Comparison of ENCODE assay signal across 1 cellular context in the genomic region with DNA sequence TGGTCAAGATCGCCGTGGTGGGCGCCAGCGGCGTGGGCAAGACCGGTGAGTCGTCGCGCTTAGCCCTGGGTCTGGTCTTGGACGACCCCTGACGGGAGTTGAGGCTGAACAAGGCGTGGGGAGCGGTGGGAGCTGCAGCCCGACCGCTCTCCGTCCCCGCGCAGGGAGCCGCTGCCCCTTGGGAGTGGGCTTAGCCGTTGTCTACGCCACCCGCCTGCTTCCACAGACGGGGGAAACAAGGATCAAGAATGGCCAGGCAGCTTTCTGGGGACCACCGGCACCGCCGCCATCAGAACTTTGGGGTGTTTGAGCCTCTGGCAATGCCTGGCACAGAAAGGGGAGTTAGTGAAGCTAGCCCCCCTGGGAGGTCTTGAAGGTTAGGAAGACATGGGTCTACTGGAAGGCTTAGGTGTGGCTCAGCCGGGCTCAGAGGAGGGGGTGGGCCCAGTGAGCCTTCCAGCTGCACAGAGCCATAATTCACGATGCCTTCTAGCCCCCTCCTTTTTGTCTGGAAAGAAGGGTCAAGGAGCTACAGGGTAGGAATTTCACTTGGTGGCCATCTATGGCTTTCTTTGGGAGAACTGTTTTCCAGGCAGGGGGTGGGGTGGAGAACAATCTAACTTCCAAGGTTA.
TF ChIP-seq lines count a peak whose summit lies in the region.

No MANE protein-coding gene starts in this region.

TF ChIP-seq in GM12878, 131 proteins besides CTCF, POLR2A, EP300 and RAD21 (continued from another document):
- TF ChIP-seq TCF3 (IDR thresholded peaks at IDR 0.05; ENCODE audit: borderline replicate concordance, insufficient read depth, low read depth, low read length), result no peak
- TF ChIP-seq, protein P1, sequence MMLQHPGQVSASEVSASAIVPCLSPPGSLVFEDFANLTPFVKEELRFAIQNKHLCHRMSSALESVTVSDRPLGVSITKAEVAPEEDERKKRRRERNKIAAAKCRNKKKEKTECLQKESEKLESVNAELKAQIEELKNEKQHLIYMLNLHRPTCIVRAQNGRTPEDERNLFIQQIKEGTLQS (IDR thresholded peaks at IDR 0.05; ENCODE audit: borderline replicate concordance, extremely low read depth, low read depth, low read length), result no peak
- no peak for TF ChIP-seq CREM (IDR thresholded peaks at IDR 0.05; ENCODE audit: low read depth)
- no peak for TF ChIP-seq ZZZ3 (IDR thresholded peaks at IDR 0.05; ENCODE audit: control insufficient read depth, insufficient read length, low read depth)
- TF ChIP-seq ESRRA (IDR thresholded peaks at IDR 0.05; ENCODE audit: low read length), result no peak
- no peak for TF ChIP-seq HCFC1 (IDR thresholded peaks at IDR 0.05; ENCODE audit: low read length)
- no peak for TF ChIP-seq NRF1 (conservative IDR thresholded peaks at IDR 0.05; ENCODE audit: low read depth, low read length)
- no peak for TF ChIP-seq PML (IDR thresholded peaks at IDR 0.05; ENCODE audit: low read length)
- no peak for TF ChIP-seq HDAC2 (IDR thresholded peaks at IDR 0.05)
- no peak for TF ChIP-seq ZNF384 (IDR thresholded peaks at IDR 0.05; ENCODE audit: borderline replicate concordance, low read depth, low read length)
- TF ChIP-seq, protein P2, sequence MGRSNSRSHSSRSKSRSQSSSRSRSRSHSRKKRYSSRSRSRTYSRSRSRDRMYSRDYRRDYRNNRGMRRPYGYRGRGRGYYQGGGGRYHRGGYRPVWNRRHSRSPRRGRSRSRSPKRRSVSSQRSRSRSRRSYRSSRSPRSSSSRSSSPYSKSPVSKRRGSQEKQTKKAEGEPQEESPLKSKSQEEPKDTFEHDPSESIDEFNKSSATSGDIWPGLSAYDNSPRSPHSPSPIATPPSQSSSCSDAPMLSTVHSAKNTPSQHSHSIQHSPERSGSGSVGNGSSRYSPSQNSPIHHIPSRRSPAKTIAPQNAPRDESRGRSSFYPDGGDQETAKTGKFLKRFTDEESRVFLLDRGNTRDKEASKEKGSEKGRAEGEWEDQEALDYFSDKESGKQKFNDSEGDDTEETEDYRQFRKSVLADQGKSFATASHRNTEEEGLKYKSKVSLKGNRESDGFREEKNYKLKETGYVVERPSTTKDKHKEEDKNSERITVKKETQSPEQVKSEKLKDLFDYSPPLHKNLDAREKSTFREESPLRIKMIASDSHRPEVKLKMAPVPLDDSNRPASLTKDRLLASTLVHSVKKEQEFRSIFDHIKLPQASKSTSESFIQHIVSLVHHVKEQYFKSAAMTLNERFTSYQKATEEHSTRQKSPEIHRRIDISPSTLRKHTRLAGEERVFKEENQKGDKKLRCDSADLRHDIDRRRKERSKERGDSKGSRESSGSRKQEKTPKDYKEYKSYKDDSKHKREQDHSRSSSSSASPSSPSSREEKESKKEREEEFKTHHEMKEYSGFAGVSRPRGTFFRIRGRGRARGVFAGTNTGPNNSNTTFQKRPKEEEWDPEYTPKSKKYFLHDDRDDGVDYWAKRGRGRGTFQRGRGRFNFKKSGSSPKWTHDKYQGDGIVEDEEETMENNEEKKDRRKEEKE (IDR thresholded peaks at IDR 0.05), result no peak
- no peak for TF ChIP-seq ZNF274 (IDR thresholded peaks at IDR 0.05; ENCODE audit: insufficient read depth, insufficient read length)
- TF ChIP-seq ZNF24 (IDR thresholded peaks at IDR 0.05), result no peak
- TF ChIP-seq, protein P3, sequence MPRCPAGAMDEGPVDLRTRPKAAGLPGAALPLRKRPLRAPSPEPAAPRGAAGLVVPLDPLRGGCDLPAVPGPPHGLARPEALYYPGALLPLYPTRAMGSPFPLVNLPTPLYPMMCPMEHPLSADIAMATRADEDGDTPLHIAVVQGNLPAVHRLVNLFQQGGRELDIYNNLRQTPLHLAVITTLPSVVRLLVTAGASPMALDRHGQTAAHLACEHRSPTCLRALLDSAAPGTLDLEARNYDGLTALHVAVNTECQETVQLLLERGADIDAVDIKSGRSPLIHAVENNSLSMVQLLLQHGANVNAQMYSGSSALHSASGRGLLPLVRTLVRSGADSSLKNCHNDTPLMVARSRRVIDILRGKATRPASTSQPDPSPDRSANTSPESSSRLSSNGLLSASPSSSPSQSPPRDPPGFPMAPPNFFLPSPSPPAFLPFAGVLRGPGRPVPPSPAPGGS (IDR thresholded peaks at IDR 0.05; ENCODE audit: borderline replicate concordance, insufficient read depth, low read depth, low read length, poor library complexity, severe bottlenecking), result no peak
